ENCODE assay signal across 1 cellular context in the genomic region with DNA sequence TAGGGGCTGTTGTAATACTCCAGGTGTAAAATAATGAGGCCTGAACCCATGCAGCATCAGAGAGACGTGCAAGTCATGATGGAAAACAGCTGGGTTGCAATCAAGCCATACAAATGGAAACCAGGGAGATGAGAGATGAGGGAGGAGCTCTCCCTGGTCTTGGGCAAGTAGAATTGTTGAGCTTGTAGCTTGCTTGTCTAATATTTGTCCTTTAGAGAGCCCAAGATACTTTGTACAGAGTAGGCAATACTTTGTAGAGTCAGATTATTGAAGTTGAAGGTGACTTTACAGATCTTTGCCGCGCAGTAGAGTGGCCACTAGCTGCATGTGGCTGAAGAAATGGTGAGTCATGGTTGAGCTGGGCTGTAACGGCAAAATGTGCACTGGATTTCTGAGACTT.
TF ChIP-seq lines count a peak whose summit lies in the region.

No MANE protein-coding gene starts in this region.

TF ChIP-seq in K562, 482 proteins besides CTCF, POLR2A, EP300 and RAD21 (continued from another document and continues in another):
- TF ChIP-seq, protein P1, sequence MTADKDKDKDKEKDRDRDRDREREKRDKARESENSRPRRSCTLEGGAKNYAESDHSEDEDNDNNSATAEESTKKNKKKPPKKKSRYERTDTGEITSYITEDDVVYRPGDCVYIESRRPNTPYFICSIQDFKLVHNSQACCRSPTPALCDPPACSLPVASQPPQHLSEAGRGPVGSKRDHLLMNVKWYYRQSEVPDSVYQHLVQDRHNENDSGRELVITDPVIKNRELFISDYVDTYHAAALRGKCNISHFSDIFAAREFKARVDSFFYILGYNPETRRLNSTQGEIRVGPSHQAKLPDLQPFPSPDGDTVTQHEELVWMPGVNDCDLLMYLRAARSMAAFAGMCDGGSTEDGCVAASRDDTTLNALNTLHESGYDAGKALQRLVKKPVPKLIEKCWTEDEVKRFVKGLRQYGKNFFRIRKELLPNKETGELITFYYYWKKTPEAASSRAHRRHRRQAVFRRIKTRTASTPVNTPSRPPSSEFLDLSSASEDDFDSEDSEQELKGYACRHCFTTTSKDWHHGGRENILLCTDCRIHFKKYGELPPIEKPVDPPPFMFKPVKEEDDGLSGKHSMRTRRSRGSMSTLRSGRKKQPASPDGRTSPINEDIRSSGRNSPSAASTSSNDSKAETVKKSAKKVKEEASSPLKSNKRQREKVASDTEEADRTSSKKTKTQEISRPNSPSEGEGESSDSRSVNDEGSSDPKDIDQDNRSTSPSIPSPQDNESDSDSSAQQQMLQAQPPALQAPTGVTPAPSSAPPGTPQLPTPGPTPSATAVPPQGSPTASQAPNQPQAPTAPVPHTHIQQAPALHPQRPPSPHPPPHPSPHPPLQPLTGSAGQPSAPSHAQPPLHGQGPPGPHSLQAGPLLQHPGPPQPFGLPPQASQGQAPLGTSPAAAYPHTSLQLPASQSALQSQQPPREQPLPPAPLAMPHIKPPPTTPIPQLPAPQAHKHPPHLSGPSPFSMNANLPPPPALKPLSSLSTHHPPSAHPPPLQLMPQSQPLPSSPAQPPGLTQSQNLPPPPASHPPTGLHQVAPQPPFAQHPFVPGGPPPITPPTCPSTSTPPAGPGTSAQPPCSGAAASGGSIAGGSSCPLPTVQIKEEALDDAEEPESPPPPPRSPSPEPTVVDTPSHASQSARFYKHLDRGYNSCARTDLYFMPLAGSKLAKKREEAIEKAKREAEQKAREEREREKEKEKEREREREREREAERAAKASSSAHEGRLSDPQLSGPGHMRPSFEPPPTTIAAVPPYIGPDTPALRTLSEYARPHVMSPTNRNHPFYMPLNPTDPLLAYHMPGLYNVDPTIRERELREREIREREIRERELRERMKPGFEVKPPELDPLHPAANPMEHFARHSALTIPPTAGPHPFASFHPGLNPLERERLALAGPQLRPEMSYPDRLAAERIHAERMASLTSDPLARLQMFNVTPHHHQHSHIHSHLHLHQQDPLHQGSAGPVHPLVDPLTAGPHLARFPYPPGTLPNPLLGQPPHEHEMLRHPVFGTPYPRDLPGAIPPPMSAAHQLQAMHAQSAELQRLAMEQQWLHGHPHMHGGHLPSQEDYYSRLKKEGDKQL (CRISPR knock-in tag; IDR thresholded peaks at IDR 0.05; ENCODE audit: borderline replicate concordance): no peak
- TF ChIP-seq, protein P2, sequence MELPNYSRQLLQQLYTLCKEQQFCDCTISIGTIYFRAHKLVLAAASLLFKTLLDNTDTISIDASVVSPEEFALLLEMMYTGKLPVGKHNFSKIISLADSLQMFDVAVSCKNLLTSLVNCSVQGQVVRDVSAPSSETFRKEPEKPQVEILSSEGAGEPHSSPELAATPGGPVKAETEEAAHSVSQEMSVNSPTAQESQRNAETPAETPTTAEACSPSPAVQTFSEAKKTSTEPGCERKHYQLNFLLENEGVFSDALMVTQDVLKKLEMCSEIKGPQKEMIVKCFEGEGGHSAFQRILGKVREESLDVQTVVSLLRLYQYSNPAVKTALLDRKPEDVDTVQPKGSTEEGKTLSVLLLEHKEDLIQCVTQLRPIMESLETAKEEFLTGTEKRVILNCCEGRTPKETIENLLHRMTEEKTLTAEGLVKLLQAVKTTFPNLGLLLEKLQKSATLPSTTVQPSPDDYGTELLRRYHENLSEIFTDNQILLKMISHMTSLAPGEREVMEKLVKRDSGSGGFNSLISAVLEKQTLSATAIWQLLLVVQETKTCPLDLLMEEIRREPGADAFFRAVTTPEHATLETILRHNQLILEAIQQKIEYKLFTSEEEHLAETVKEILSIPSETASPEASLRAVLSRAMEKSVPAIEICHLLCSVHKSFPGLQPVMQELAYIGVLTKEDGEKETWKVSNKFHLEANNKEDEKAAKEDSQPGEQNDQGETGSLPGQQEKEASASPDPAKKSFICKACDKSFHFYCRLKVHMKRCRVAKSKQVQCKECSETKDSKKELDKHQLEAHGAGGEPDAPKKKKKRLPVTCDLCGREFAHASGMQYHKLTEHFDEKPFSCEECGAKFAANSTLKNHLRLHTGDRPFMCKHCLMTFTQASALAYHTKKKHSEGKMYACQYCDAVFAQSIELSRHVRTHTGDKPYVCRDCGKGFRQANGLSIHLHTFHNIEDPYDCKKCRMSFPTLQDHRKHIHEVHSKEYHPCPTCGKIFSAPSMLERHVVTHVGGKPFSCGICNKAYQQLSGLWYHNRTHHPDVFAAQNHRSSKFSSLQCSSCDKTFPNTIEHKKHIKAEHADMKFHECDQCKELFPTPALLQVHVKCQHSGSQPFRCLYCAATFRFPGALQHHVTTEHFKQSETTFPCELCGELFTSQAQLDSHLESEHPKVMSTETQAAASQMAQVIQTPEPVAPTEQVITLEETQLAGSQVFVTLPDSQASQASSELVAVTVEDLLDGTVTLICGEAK (IDR thresholded peaks at IDR 0.05): no peak
- TF ChIP-seq, protein P2 (CRISPR knock-in tag; IDR thresholded peaks at IDR 0.05): no peak
- TF ChIP-seq ZNF707 (CRISPR knock-in tag; conservative IDR thresholded peaks at IDR 0.05) (no peak), TAF15 (IDR thresholded peaks at IDR 0.05; ENCODE audit: low read depth, low read length) (no peak), ELF4 (CRISPR knock-in tag; IDR thresholded peaks at IDR 0.05) (no peak), MCM7 (IDR thresholded peaks at IDR 0.05) (no peak), MXI1 (IDR thresholded peaks at IDR 0.05; ENCODE audit: low read depth, low read length) (no peak), CHD2 (IDR thresholded peaks at IDR 0.05; ENCODE audit: low read depth, low read length) (no peak), HMG20A (CRISPR knock-in tag; conservative IDR thresholded peaks at IDR 0.05) (no peak), CAMTA2 (CRISPR knock-in tag; conservative IDR thresholded peaks at IDR 0.05) (no peak), PHB (CRISPR knock-in tag; IDR thresholded peaks at IDR 0.05) (no peak), FOXK1 (CRISPR knock-in tag; IDR thresholded peaks at IDR 0.05; ENCODE audit: borderline replicate concordance) (no peak), ZNF586 (CRISPR knock-in tag; conservative IDR thresholded peaks at IDR 0.05) (no peak), TCF7 (IDR thresholded peaks at IDR 0.05; ENCODE audit: borderline replicate concordance) (no peak), PHTF2 (CRISPR knock-in tag; IDR thresholded peaks at IDR 0.05) (no peak), PTTG1 (tag; IDR thresholded peaks at IDR 0.05; ENCODE audit: low read depth) (no peak), U2AF1 (optimal IDR thresholded peaks at IDR 0.05; ENCODE audit: low read depth, low read length) (no peak), TEAD1 (CRISPR knock-in tag; IDR thresholded peaks at IDR 0.05) (no peak)
- TF ChIP-seq, protein P3, sequence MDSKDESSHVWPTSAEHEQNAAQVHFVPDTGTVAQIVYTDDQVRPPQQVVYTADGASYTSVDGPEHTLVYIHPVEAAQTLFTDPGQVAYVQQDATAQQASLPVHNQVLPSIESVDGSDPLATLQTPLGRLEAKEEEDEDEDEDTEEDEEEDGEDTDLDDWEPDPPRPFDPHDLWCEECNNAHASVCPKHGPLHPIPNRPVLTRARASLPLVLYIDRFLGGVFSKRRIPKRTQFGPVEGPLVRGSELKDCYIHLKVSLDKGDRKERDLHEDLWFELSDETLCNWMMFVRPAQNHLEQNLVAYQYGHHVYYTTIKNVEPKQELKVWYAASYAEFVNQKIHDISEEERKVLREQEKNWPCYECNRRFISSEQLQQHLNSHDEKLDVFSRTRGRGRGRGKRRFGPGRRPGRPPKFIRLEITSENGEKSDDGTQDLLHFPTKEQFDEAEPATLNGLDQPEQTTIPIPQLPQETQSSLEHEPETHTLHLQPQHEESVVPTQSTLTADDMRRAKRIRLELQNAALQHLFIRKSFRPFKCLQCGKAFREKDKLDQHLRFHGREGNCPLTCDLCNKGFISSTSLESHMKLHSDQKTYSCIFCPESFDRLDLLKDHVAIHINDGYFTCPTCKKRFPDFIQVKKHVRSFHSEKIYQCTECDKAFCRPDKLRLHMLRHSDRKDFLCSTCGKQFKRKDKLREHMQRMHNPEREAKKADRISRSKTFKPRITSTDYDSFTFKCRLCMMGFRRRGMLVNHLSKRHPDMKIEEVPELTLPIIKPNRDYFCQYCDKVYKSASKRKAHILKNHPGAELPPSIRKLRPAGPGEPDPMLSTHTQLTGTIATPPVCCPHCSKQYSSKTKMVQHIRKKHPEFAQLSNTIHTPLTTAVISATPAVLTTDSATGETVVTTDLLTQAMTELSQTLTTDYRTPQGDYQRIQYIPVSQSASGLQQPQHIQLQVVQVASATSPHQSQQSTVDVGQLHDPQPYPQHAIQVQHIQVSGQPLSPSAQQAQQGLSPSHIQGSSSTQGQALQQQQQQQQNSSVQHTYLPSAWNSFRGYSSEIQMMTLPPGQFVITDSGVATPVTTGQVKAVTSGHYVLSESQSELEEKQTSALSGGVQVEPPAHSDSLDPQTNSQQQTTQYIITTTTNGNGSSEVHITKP (IDR thresholded peaks at IDR 0.05; ENCODE audit: partially characterized antibody): no peak
- TF ChIP-seq, protein P4, sequence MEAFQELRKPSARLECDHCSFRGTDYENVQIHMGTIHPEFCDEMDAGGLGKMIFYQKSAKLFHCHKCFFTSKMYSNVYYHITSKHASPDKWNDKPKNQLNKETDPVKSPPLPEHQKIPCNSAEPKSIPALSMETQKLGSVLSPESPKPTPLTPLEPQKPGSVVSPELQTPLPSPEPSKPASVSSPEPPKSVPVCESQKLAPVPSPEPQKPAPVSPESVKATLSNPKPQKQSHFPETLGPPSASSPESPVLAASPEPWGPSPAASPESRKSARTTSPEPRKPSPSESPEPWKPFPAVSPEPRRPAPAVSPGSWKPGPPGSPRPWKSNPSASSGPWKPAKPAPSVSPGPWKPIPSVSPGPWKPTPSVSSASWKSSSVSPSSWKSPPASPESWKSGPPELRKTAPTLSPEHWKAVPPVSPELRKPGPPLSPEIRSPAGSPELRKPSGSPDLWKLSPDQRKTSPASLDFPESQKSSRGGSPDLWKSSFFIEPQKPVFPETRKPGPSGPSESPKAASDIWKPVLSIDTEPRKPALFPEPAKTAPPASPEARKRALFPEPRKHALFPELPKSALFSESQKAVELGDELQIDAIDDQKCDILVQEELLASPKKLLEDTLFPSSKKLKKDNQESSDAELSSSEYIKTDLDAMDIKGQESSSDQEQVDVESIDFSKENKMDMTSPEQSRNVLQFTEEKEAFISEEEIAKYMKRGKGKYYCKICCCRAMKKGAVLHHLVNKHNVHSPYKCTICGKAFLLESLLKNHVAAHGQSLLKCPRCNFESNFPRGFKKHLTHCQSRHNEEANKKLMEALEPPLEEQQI (IDR thresholded peaks at IDR 0.05): no peak
- TF ChIP-seq, protein P5, sequence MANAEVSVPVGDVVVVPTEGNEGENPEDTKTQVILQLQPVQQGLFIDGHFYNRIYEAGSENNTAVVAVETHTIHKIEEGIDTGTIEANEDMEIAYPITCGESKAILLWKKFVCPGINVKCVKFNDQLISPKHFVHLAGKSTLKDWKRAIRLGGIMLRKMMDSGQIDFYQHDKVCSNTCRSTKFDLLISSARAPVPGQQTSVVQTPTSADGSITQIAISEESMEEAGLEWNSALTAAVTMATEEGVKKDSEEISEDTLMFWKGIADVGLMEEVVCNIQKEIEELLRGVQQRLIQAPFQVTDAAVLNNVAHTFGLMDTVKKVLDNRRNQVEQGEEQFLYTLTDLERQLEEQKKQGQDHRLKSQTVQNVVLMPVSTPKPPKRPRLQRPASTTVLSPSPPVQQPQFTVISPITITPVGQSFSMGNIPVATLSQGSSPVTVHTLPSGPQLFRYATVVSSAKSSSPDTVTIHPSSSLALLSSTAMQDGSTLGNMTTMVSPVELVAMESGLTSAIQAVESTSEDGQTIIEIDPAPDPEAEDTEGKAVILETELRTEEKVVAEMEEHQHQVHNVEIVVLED (CRISPR knock-in tag; IDR thresholded peaks at IDR 0.05): no peak
- TF ChIP-seq, protein P6, sequence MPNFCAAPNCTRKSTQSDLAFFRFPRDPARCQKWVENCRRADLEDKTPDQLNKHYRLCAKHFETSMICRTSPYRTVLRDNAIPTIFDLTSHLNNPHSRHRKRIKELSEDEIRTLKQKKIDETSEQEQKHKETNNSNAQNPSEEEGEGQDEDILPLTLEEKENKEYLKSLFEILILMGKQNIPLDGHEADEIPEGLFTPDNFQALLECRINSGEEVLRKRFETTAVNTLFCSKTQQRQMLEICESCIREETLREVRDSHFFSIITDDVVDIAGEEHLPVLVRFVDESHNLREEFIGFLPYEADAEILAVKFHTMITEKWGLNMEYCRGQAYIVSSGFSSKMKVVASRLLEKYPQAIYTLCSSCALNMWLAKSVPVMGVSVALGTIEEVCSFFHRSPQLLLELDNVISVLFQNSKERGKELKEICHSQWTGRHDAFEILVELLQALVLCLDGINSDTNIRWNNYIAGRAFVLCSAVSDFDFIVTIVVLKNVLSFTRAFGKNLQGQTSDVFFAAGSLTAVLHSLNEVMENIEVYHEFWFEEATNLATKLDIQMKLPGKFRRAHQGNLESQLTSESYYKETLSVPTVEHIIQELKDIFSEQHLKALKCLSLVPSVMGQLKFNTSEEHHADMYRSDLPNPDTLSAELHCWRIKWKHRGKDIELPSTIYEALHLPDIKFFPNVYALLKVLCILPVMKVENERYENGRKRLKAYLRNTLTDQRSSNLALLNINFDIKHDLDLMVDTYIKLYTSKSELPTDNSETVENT (CRISPR knock-in tag; IDR thresholded peaks at IDR 0.05): no peak
- TF ChIP-seq, protein P7, sequence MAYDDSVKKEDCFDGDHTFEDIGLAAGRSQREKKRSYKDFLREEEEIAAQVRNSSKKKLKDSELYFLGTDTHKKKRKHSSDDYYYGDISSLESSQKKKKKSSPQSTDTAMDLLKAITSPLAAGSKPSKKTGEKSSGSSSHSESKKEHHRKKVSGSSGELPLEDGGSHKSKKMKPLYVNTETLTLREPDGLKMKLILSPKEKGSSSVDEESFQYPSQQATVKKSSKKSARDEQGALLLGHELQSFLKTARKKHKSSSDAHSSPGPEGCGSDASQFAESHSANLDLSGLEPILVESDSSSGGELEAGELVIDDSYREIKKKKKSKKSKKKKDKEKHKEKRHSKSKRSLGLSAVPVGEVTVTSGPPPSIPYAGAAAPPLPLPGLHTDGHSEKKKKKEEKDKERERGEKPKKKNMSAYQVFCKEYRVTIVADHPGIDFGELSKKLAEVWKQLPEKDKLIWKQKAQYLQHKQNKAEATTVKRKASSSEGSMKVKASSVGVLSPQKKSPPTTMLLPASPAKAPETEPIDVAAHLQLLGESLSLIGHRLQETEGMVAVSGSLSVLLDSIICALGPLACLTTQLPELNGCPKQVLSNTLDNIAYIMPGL (CRISPR knock-in tag; IDR thresholded peaks at IDR 0.05): no peak
